1 cellular context compared by ENCODE assay signal in genomic region chr3:45092132-45093031, GRCh38.
TF ChIP-seq lines count a peak whose summit lies in the region.

No MANE protein-coding gene starts in this region.

TF ChIP-seq in HCT116, 20 proteins besides CTCF, POLR2A, EP300 and RAD21 (continued from another document):
- TF ChIP-seq ZFX (IDR thresholded peaks at IDR 0.05) (no peak), SRF (IDR thresholded peaks at IDR 0.05; ENCODE audit: low read depth) (0 out of 2 replicates have a peak, but pooled peaks have one; percentile 16)
